Comparison of ENCODE assay signal across 32 cellular contexts in the genomic region with DNA sequence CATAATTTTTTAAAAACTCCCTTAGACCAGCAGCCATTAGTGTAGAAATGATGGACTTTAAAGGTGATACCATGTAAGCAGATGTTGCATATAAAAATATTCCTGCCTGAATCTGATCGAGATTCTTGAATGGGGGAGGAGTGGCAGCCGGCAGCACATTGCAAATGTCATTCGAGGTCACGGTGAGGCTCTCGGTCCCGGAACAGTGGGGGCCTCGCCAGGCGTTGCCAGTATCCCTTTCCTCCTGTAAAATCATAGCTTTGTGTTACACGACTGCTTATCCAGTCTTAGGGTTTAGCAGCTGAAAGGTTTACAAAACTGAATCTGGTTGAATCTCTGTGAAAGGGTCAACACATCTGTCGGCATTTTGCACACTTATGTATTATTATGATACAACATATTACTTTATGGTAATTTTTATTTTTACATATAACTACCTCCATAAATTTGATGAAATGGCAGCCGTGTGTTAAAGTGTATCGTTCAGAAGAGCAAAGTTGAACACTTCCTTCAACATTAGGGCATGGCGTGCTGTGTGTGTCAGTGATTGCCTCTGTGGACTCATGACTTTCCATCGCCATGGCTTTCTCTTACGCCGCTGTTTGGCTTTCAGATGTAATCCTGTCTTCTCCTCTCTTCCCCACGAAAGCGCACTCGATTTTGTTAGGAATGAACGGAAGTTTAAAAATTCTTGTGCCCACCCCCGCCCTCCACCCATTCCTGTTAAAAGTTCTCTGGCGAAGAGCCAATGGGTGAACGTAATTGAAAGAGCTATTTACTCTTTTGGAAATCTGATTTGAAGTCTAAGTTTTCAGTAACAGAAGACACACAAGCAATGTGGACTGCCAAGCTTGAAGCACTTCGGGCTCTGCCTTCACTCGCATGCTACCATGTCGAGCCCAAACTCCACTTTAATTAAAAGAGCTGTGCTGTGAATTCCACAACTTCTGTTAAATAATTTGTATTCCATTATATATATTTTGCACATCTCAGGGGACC.
DNase-seq lines count a peak whose midpoint lies in the region; ATAC-seq, FAIRE-seq and TF ChIP-seq lines count a peak whose summit lies in the region.
"Had no signal": no experiment of that assay in that cellular context is flagged by ENCODE, and none has a peak within 500 bp of the region (broad histone marks: within the 10 kb centered on the region; RNA-seq: fewer than 3 reads in every experiment).

No MANE protein-coding gene starts in this region.

- H3K14ac ChIP-seq in IMR-90 (replicated peaks; ENCODE audit: low read depth, low read length) = no peak overlapping the region

- H3K9me3 ChIP-seq in BE2C = no peaks in the 10 kb centered on the region
- no peaks in the 10 kb centered on the region for H3K9me3 ChIP-seq in IMR-90 (ENCODE audit: control insufficient read depth, insufficient read depth, low read length)
- H3K9me3 ChIP-seq in keratinocyte (ENCODE audit: control insufficient read depth, low read depth, low read length) = no peaks in the 10 kb centered on the region
- no peaks in the 10 kb centered on the region for H3K9me3 ChIP-seq in psoas muscle
- no peaks in the 10 kb centered on the region for H3K9me3 ChIP-seq in effector memory CD4-positive, alpha-beta T cell (ENCODE audit: control insufficient read depth, low read length)
- H3K9me3 ChIP-seq: gastroesophageal sphincter, MG63, tibial artery had no signal

- no peak overlapping the region for H2AK9ac ChIP-seq in IMR-90 (replicated peaks; ENCODE audit: low read depth, low read length, poor library complexity)

- ATAC-seq in IMR-90 (ENCODE audit: low read depth) = no peak
- peak in 3 of 4 donors; percentile 46 to 68 (median 66) for ATAC-seq in psoas muscle
- ATAC-seq: activated naive CD4-positive, alpha-beta T cell treated with anti-CD3 and anti-CD28 coated beads, Interleukin-2, amount 50 U/mL, for 72 hours; gastroesophageal sphincter; GM12878; left colon; naive thymus-derived CD8-positive, alpha-beta T cell; stimulated activated naive CD8-positive, alpha-beta T cell treated with anti-CD3 and anti-CD28 coated beads, Interleukin-15, amount 100 ng/mL, for 72 hours; T-cell had no signal

- H2AK5ac ChIP-seq in IMR-90 (ENCODE audit: low read depth, low read length) = peak overlapping the region; percentile 53; the same call in 1 of the 2 replicates

- TF ChIP-seq POLR2A in IMR-90 (IDR thresholded peaks at IDR 0.05; ENCODE audit: low read depth, low read length) = no peak

- H3K36me3 ChIP-seq in BE2C (peaks cover 6% of the 10 kb centered on the region; the same call in 1 of the 2 replicates), IMR-90 (ENCODE audit: control insufficient read depth, insufficient read depth, low read length) (peaks cover 2% of the 10 kb centered on the region; the same call in 1 of the 2 replicates), keratinocyte (ENCODE audit: control insufficient read depth in 2 of 2, extremely low read depth in 1 of 2, insufficient read depth in 2 of 2, low read length in 2 of 2) (no peaks in the 10 kb centered on the region), psoas muscle (ENCODE audit: insufficient read depth in 1 of 2, low read depth in 1 of 2) (peaks cover 0 to 15% of the 10 kb centered on the region in 2 donors)
- no peaks in the 10 kb centered on the region for H3K36me3 ChIP-seq in effector memory CD4-positive, alpha-beta T cell (ENCODE audit: control insufficient read depth, insufficient read depth, low read length)
- H3K36me3 ChIP-seq: gastroesophageal sphincter, MG63, tibial artery, WERI-Rb-1 had no signal

- H3K9me1 ChIP-seq in IMR-90 (ENCODE audit: insufficient read depth, low read length) (no peaks in the 10 kb centered on the region), keratinocyte (ENCODE audit: control insufficient read depth, extremely low read depth, insufficient read depth, low read length) (no peaks in the 10 kb centered on the region)

- no peak for TF ChIP-seq CTCF in BE2C (IDR thresholded peaks at IDR 0.05; ENCODE audit: low read depth, low read length)
- TF ChIP-seq CTCF in IMR-90 (conservative IDR thresholded peaks at IDR 0.05; ENCODE audit: low read depth, low read length) = no peak
- TF ChIP-seq CTCF in keratinocyte (optimal IDR thresholded peaks at IDR 0.05 in 1 of 3, IDR thresholded peaks at IDR 0.05 in 1 of 3, conservative IDR thresholded peaks at IDR 0.05 in 1 of 3; ENCODE audit: extremely low read depth in 1 of 3, insufficient read depth in 2 of 3, low read length in 3 of 3) = no peak
- TF ChIP-seq CTCF in psoas muscle (IDR thresholded peaks at IDR 0.05) = no peak
- TF ChIP-seq CTCF in D721Med (IDR thresholded peaks at IDR 0.05; ENCODE audit: insufficient read depth, missing control alignments) = no peak

- peak overlapping the region; percentile 88; the same call in 1 of the 2 replicates for H4K91ac ChIP-seq in IMR-90 (ENCODE audit: insufficient read depth, low read depth, low read length)

- H3K4me3 ChIP-seq in BE2C (ENCODE audit: low read depth, low read length) (peak overlapping the region; percentile 42), IMR-90 (ENCODE audit: insufficient read depth, low read depth, low read length) (no peak overlapping the region), keratinocyte (ENCODE audit: control insufficient read depth in 2 of 3, extremely low read depth in 1 of 3, insufficient read depth in 2 of 3, low read depth in 1 of 3, low read length in 3 of 3) (no peak overlapping the region), psoas muscle (peak overlapping the region; percentile 42)
- no peak overlapping the region for H3K4me3 ChIP-seq in effector memory CD4-positive, alpha-beta T cell (ENCODE audit: insufficient read depth, low read depth, low read length, poor library complexity, severe bottlenecking)
- H3K4me3 ChIP-seq: gastroesophageal sphincter, GM12878, MG63, tibial artery had no signal

- TF ChIP-seq RAD21 in IMR-90 (IDR thresholded peaks at IDR 0.05; ENCODE audit: low read length) = no peak

- no peaks in the 10 kb centered on the region for H3K79me1 ChIP-seq in IMR-90 (ENCODE audit: low read depth in 1 of 2, low read length in 2 of 2)

- peak overlapping the region; percentile 26 for H2BK20ac ChIP-seq in IMR-90 (ENCODE audit: low read depth, low read length)

- no peaks in the 10 kb centered on the region for H3K79me2 ChIP-seq in keratinocyte (ENCODE audit: control insufficient read depth, insufficient read depth, low read length)

- dilution Hi-C loops in IMR-90 (cut with HindIII; ENCODE audit: low sequenced_read_pairs, unreplicated experiment) = no loop called here
- dilution Hi-C loops in keratinocyte (cut with MboI; ENCODE audit: extremely low pct_ligation_motif_present, low sequenced_read_pairs) = no loop called here

- H3K27me3 ChIP-seq in BE2C (no peaks in the 10 kb centered on the region), IMR-90 (ENCODE audit: control insufficient read depth, insufficient read depth, low read length) (no peaks in the 10 kb centered on the region), keratinocyte (ENCODE audit: control insufficient read depth, extremely low read depth, insufficient read depth, low read length) (no peaks in the 10 kb centered on the region), psoas muscle (ENCODE audit: insufficient read depth in 3 of 3, low read length in 2 of 3) (no peaks in the 10 kb centered on the region)
- H3K27me3 ChIP-seq in effector memory CD4-positive, alpha-beta T cell (replicated peaks; ENCODE audit: control insufficient read depth, insufficient read depth, low read length, poor library complexity, severe bottlenecking) = no peaks in the 10 kb centered on the region
- H3K27me3 ChIP-seq: gastroesophageal sphincter, MG63, tibial artery had no signal

- 0 out of 4 replicates have a peak overlapping the region, but pooled peaks of 1 of the 2 experiments have one; percentile 38 for H4K8ac ChIP-seq in IMR-90 (ENCODE audit: low read depth in 2 of 2, low read length in 2 of 2)

- intact Hi-C loops in IMR-90 (cut with micrococcal nuclease) (loop anchor here (5.0 kb wide), 3 partner anchors 77 to 178 kb away; partner anchors contain the start of gene STOX2), psoas muscle (cut with DNase I) (no loop called here)

- H2BK120ac ChIP-seq in IMR-90 (ENCODE audit: low read depth, low read length) = peak overlapping the region; percentile 62

- H3K56ac ChIP-seq in IMR-90 (ENCODE audit: extremely low read depth, insufficient read depth, low read length) = no peak overlapping the region

- peak overlapping the region; percentile 88 for H3K18ac ChIP-seq in IMR-90 (ENCODE audit: low read depth, low read length)

- H2AFZ ChIP-seq in IMR-90 (replicated peaks; ENCODE audit: low read length, poor library complexity) (peak overlapping the region; percentile 13), keratinocyte (ENCODE audit: control insufficient read depth, low read length) (no peak overlapping the region)

- CTCF ChIA-PET in IMR-90 (lab: Yijun Ruan, JAX) = interaction anchor here (1.5 kb wide), 1 partner anchor 18 kb away, joined by 5 read pairs; no protein-coding TSS in a partner anchor

- H3K23ac ChIP-seq in IMR-90 (ENCODE audit: low read depth, low read length) = no peak overlapping the region

- POLR2A ChIA-PET in IMR-90 (lab: Charles Lee; ENCODE audit: unreplicated experiment) = interaction anchor here (0.6 kb wide), 1 partner anchor 303 kb away, joined by 5 read pairs; no protein-coding TSS in a partner anchor

- H4K20me1 ChIP-seq in IMR-90 (ENCODE audit: insufficient read depth, low read length) (no peaks in the 10 kb centered on the region), keratinocyte (ENCODE audit: control insufficient read depth, extremely low read depth, insufficient read depth, low read length) (no peaks in the 10 kb centered on the region)

- H3K27ac ChIP-seq in IMR-90 (ENCODE audit: insufficient read depth, low read length) (peak overlapping the region; percentile 91; the same call in 1 of the 2 replicates), keratinocyte (ENCODE audit: control insufficient read depth, insufficient read depth, low read length) (peak overlapping the region; percentile 68), psoas muscle (peak overlapping the region; percentile 1)
- H3K27ac ChIP-seq in effector memory CD4-positive, alpha-beta T cell (ENCODE audit: insufficient read depth, low read length, poor library complexity, severe bottlenecking) = no peak overlapping the region
- H3K27ac ChIP-seq: gastroesophageal sphincter, tibial artery, WERI-Rb-1 had no signal

- H3K4ac ChIP-seq in IMR-90 (ENCODE audit: low read depth, low read length) = peak overlapping the region; percentile 60; the same call in 1 of the 2 replicates

- H2BK5ac ChIP-seq in IMR-90 (ENCODE audit: low read depth, low read length, poor library complexity, severe bottlenecking) = peak overlapping the region; percentile 51

- FAIRE-seq in keratinocyte (lab: Jason Lieb, UNC) (no peak), urothelium cell line (lab: Jason Lieb, UNC) (no peak), D721Med (lab: Jason Lieb, UNC) (no peak)
- FAIRE-seq: GM12878 had no signal

- BruUV-seq in IMR-90 (replicated peaks; lab: Mats Ljungman, UMichigan) = no TSS peak

- H2BK15ac ChIP-seq in IMR-90 (ENCODE audit: low read depth, low read length) = no peak overlapping the region

- H3K9ac ChIP-seq in IMR-90 (ENCODE audit: low read depth, low read length) (no peak overlapping the region), keratinocyte (ENCODE audit: control insufficient read depth, extremely low read depth, insufficient read depth, low read length) (no peak overlapping the region)

- H4K5ac ChIP-seq in IMR-90 (ENCODE audit: low read depth, low read length) = peak overlapping the region; percentile 70; the same call in 1 of the 2 replicates

- 80% methylated on average over 6 of the region's 26 CpGs; no CpG with 5 or more reads in 1 of the 2 experiments for WGBS in IMR-90 (ENCODE audit: extremely low coverage in 2 of 2, insufficient read length in 1 of 2), 2 experiments
- 18 to 23% (median 22%) methylated on average over 26 of the region's 26 CpGs for WGBS in psoas muscle, 3 donors

- H3K4me2 ChIP-seq in IMR-90 (ENCODE audit: low read depth, low read length) = no peak overlapping the region
- no peak overlapping the region for H3K4me2 ChIP-seq in keratinocyte (ENCODE audit: control insufficient read depth, extremely low read depth, insufficient read depth, low read depth, low read length)

- DNase-seq in BE2C = peak; percentile 33
- no peak for DNase-seq in IMR-90
- DNase-seq in keratinocyte (ENCODE audit: low read depth, low spot score) = no peak
- DNase-seq in psoas muscle = no peak
- DNase-seq in MV-4-11 (lab: John Stamatoyannopoulos, UW) = no peak
- no peak for DNase-seq in urothelium cell line (ENCODE audit: low spot score)
- no peak for DNase-seq in effector memory CD4-positive, alpha-beta T cell
- no peak for DNase-seq in D721Med (ENCODE audit: insufficient read length, low spot score)
- DNase-seq: ACHN; activated CD4-positive, alpha-beta T cell treated with anti-CD3 and anti-CD28 coated beads, Interleukin-2, amount 10 ng/mL, durations not matched to agents 24 days and 14 days; activated effector memory CD4-positive, alpha-beta T cell treated with Interleukin-2 at 50 U/mL for 16 hours; amygdala; CD8-positive, alpha-beta memory T cell; DMS153; H7; hippocampal formation; KG1; left colon; MG63; naive thymus-derived CD8-positive, alpha-beta T cell; NCI-H1417; NCI-H2081 treated with DMSO at 0.1 percent for 48 hours; NCI-H446 treated with DMSO at 0.1 percent for 48 hours; NCI-H774; stimulated activated CD8-positive, alpha-beta memory T cell treated with anti-CD3 and anti-CD28 coated beads, Interleukin-4, amount 100 ng/mL, for 48 hours; stimulated activated naive CD8-positive, alpha-beta T cell treated with anti-CD3 and anti-CD28 coated beads, Interleukin-15, amount 100 ng/mL, for 72 hours; T-cell; tibial artery; WERI-Rb-1 had no signal

- in situ Hi-C loops in IMR-90 (cut with MboI; ENCODE audit: low sequenced_read_pairs) = no loop called here

- H3K4me1 ChIP-seq in BE2C (peaks cover 21% of the 10 kb centered on the region), IMR-90 (ENCODE audit: control insufficient read depth, insufficient read depth, low read length) (peaks cover 14% of the 10 kb centered on the region), keratinocyte (ENCODE audit: control insufficient read depth, extremely low read depth, insufficient read depth, low read length) (peaks cover 13% of the 10 kb centered on the region), psoas muscle (peaks cover 9% of the 10 kb centered on the region)
- no peaks in the 10 kb centered on the region for H3K4me1 ChIP-seq in effector memory CD4-positive, alpha-beta T cell (ENCODE audit: control insufficient read depth, insufficient read depth, low read length, poor library complexity, severe bottlenecking)
- H3K4me1 ChIP-seq: gastroesophageal sphincter, tibial artery had no signal

Comparison
In these comparisons a context has a peak if more than half of its experiments do, and no peak if none do; other contexts are left out.
1. H3K4me3 ChIP-seq: peak in BE2C (single experiment) and psoas muscle (single experiment); none in IMR-90 (single experiment), keratinocyte (0 of 3) and effector memory CD4-positive, alpha-beta T cell (single experiment).